Comparison of ENCODE assay signal across 2 cellular contexts in the genomic region with DNA sequence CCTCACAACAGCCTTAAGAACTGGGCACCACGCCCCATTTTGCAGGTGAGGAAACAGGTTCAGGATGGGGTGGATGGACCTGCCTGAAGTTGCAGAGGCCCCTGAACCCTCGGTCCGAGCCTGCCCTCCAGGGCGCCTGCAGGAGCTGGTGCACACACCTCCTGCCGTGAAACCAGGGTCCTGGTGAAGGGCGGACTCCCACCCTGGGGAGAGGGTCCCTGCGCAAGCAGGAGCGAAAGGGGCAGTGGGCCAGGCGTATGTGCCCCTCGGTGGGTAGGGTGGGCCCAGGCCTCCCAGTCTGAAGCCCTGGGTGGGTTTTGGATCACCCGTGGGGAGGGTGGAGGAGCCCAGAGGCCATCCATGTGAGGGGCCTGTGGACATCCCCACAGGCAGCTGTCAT.
TF ChIP-seq lines count a peak whose summit lies in the region.

No MANE protein-coding gene starts in this region.

TF ChIP-seq in HEK293, 187 proteins besides CTCF, POLR2A, EP300 and RAD21:
- TF ChIP-seq ZNF837 (tag by site-specific recombination; IDR thresholded peaks at IDR 0.05) (no peak), GLIS2 (tag by site-specific recombination; IDR thresholded peaks at IDR 0.05) (0 out of 2 replicates have a peak, but pooled peaks have one; percentile 12), ZNF324 (tag by site-specific recombination; IDR thresholded peaks at IDR 0.05) (no peak)
TF ChIP-seq in HEK293: peak in this region for 1.

TF ChIP-seq in H1, 55 proteins besides CTCF, POLR2A, EP300 and RAD21:
- no peak for TF ChIP-seq CBX5 (IDR thresholded peaks at IDR 0.05; ENCODE audit: low read depth, low read length)
- TF ChIP-seq, protein P1, sequence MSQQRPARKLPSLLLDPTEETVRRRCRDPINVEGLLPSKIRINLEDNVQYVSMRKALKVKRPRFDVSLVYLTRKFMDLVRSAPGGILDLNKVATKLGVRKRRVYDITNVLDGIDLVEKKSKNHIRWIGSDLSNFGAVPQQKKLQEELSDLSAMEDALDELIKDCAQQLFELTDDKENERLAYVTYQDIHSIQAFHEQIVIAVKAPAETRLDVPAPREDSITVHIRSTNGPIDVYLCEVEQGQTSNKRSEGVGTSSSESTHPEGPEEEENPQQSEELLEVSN (IDR thresholded peaks at IDR 0.05) = no peak
- TF ChIP-seq FOSL1 (IDR thresholded peaks at IDR 0.05; ENCODE audit: insufficient read depth, low read depth, low read length) = no peak
- TF ChIP-seq, protein P2, sequence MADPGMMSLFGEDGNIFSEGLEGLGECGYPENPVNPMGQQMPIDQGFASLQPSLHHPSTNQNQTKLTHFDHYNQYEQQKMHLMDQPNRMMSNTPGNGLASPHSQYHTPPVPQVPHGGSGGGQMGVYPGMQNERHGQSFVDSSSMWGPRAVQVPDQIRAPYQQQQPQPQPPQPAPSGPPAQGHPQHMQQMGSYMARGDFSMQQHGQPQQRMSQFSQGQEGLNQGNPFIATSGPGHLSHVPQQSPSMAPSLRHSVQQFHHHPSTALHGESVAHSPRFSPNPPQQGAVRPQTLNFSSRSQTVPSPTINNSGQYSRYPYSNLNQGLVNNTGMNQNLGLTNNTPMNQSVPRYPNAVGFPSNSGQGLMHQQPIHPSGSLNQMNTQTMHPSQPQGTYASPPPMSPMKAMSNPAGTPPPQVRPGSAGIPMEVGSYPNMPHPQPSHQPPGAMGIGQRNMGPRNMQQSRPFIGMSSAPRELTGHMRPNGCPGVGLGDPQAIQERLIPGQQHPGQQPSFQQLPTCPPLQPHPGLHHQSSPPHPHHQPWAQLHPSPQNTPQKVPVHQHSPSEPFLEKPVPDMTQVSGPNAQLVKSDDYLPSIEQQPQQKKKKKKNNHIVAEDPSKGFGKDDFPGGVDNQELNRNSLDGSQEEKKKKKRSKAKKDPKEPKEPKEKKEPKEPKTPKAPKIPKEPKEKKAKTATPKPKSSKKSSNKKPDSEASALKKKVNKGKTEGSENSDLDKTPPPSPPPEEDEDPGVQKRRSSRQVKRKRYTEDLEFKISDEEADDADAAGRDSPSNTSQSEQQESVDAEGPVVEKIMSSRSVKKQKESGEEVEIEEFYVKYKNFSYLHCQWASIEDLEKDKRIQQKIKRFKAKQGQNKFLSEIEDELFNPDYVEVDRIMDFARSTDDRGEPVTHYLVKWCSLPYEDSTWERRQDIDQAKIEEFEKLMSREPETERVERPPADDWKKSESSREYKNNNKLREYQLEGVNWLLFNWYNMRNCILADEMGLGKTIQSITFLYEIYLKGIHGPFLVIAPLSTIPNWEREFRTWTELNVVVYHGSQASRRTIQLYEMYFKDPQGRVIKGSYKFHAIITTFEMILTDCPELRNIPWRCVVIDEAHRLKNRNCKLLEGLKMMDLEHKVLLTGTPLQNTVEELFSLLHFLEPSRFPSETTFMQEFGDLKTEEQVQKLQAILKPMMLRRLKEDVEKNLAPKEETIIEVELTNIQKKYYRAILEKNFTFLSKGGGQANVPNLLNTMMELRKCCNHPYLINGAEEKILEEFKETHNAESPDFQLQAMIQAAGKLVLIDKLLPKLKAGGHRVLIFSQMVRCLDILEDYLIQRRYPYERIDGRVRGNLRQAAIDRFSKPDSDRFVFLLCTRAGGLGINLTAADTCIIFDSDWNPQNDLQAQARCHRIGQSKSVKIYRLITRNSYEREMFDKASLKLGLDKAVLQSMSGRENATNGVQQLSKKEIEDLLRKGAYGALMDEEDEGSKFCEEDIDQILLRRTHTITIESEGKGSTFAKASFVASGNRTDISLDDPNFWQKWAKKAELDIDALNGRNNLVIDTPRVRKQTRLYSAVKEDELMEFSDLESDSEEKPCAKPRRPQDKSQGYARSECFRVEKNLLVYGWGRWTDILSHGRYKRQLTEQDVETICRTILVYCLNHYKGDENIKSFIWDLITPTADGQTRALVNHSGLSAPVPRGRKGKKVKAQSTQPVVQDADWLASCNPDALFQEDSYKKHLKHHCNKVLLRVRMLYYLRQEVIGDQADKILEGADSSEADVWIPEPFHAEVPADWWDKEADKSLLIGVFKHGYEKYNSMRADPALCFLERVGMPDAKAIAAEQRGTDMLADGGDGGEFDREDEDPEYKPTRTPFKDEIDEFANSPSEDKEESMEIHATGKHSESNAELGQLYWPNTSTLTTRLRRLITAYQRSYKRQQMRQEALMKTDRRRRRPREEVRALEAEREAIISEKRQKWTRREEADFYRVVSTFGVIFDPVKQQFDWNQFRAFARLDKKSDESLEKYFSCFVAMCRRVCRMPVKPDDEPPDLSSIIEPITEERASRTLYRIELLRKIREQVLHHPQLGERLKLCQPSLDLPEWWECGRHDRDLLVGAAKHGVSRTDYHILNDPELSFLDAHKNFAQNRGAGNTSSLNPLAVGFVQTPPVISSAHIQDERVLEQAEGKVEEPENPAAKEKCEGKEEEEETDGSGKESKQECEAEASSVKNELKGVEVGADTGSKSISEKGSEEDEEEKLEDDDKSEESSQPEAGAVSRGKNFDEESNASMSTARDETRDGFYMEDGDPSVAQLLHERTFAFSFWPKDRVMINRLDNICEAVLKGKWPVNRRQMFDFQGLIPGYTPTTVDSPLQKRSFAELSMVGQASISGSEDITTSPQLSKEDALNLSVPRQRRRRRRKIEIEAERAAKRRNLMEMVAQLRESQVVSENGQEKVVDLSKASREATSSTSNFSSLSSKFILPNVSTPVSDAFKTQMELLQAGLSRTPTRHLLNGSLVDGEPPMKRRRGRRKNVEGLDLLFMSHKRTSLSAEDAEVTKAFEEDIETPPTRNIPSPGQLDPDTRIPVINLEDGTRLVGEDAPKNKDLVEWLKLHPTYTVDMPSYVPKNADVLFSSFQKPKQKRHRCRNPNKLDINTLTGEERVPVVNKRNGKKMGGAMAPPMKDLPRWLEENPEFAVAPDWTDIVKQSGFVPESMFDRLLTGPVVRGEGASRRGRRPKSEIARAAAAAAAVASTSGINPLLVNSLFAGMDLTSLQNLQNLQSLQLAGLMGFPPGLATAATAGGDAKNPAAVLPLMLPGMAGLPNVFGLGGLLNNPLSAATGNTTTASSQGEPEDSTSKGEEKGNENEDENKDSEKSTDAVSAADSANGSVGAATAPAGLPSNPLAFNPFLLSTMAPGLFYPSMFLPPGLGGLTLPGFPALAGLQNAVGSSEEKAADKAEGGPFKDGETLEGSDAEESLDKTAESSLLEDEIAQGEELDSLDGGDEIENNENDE (IDR thresholded peaks at IDR 0.05; ENCODE audit: insufficient replicate concordance, low read length) = no peak
- no peak for TF ChIP-seq SIX5 (IDR thresholded peaks at IDR 0.05; ENCODE audit: low read depth, low read length)
- no peak for TF ChIP-seq HDAC6 (IDR thresholded peaks at IDR 0.05; ENCODE audit: low read depth, low read length)
- TF ChIP-seq SUZ12 (IDR thresholded peaks at IDR 0.05; ENCODE audit: low read length) = no peak
- no peak for TF ChIP-seq PHF8 (conservative IDR thresholded peaks at IDR 0.05; ENCODE audit: low read depth, low read length)
- no peak for TF ChIP-seq CREB1 (IDR thresholded peaks at IDR 0.05)
- no peak for TF ChIP-seq EZH2 (IDR thresholded peaks at IDR 0.05; ENCODE audit: low read depth, low read length, severe bottlenecking)
- TF ChIP-seq ZNF274 (IDR thresholded peaks at IDR 0.05; ENCODE audit: borderline replicate concordance, extremely low read depth, low read length) = no peak
- no peak for TF ChIP-seq ASH2L (IDR thresholded peaks at IDR 0.05; ENCODE audit: low read length)
- TF ChIP-seq KDM5A (IDR thresholded peaks at IDR 0.05; ENCODE audit: low read length) = no peak
- no peak for TF ChIP-seq CHD2 (IDR thresholded peaks at IDR 0.05; ENCODE audit: low read length)
